In the genomic region with DNA sequence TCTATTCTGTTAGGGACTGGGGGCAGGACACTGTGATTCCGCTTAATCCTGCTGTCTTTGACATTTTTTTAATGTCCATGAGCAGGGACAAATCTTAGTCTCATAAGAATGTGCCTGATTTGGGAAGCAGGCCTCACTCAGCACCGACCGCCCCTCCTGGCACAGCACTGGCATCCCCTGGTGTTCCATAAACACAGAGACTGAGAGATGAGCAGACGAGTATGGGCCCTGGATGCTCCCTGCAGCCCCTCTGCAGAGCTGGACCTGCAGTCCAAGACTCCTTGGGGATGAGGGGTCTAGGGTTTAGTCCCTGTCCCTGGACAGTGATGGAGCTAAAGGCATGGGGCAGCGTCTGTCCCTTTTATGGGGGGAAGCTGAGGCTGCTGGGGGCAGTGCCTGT, we compare ENCODE assay signal across 21 cellular contexts.
"Had no signal": no experiment of that assay in that cellular context is flagged by ENCODE, and none has a peak within 500 bp of the region (broad histone marks: within the 10 kb centered on the region; RNA-seq: fewer than 3 reads in every experiment).

No MANE protein-coding gene starts in this region.

- H3K27me3 ChIP-seq: ascending aorta, breast epithelium, esophagus squamous epithelium, hepatocyte, upper lobe of left lung had no signal

- H3K36me3 ChIP-seq: ascending aorta, breast epithelium, esophagus squamous epithelium, thoracic aorta, upper lobe of left lung had no signal

- H3K4me3 Mint-ChIP-seq: activated B cell treated with CpG ODN at 0.5 μM for 24 hours; activated CD8-positive, alpha-beta T cell treated with anti-CD3 and anti-CD28 coated beads for 36 hours; activated naive CD4-positive, alpha-beta T cell treated with anti-CD3 and anti-CD28 coated beads for 36 hours; activated T-helper 17 cell treated with anti-CD3 and anti-CD28 coated beads, Interleukin-2, amount 50 U/mL, for 72 hours; nephron progenitor cell; stimulated activated naive CD8-positive, alpha-beta T cell treated with anti-CD3 and anti-CD28 coated beads, Interleukin-15, amount 100 ng/mL, for 72 hours had no signal

- DNase-seq: activated B cell treated with CpG ODN at 0.5 μM for 24 hours; activated CD4-positive, alpha-beta T cell treated with anti-CD3 and anti-CD28 coated beads for 4 hours; activated CD8-positive, alpha-beta T cell treated with anti-CD3 and anti-CD28 coated beads for 36 hours; activated naive CD4-positive, alpha-beta T cell treated with anti-CD3 and anti-CD28 coated beads for 36 hours; activated T-cell treated with anti-CD3 and anti-CD28 coated beads, Interleukin-2, amount 50 U/mL, for 1 hour; cerebellar nuclear complex; effector CD4-positive, alpha-beta T cell; esophagus squamous epithelium; left colon; nephron progenitor cell; occipital lobe; SK-N-SH; stimulated activated naive CD8-positive, alpha-beta T cell treated with anti-CD3 and anti-CD28 coated beads, Interleukin-15, amount 100 ng/mL, for 72 hours; T-helper 9 cell had no signal

- H3K9me3 Mint-ChIP-seq: activated B cell treated with CpG ODN at 0.5 μM for 24 hours; activated CD8-positive, alpha-beta T cell treated with anti-CD3 and anti-CD28 coated beads for 36 hours; activated naive CD4-positive, alpha-beta T cell treated with anti-CD3 and anti-CD28 coated beads for 36 hours; activated T-helper 17 cell treated with anti-CD3 and anti-CD28 coated beads, Interleukin-2, amount 50 U/mL, for 72 hours; nephron progenitor cell; stimulated activated naive CD8-positive, alpha-beta T cell treated with anti-CD3 and anti-CD28 coated beads, Interleukin-15, amount 100 ng/mL, for 72 hours had no signal

- H3K27ac Mint-ChIP-seq: activated B cell treated with CpG ODN at 0.5 μM for 24 hours; activated CD8-positive, alpha-beta T cell treated with anti-CD3 and anti-CD28 coated beads for 36 hours; activated naive CD4-positive, alpha-beta T cell treated with anti-CD3 and anti-CD28 coated beads for 36 hours; activated T-helper 17 cell treated with anti-CD3 and anti-CD28 coated beads, Interleukin-2, amount 50 U/mL, for 72 hours; nephron progenitor cell; stimulated activated naive CD8-positive, alpha-beta T cell treated with anti-CD3 and anti-CD28 coated beads, Interleukin-15, amount 100 ng/mL, for 72 hours had no signal

- H3K4me2 ChIP-seq: hepatocyte, SK-N-SH had no signal

- H3K4me1 ChIP-seq: breast epithelium, esophagus squamous epithelium, upper lobe of left lung had no signal

- ATAC-seq: activated CD8-positive, alpha-beta T cell treated with anti-CD3 and anti-CD28 coated beads for 36 hours; activated T-helper 17 cell treated with anti-CD3 and anti-CD28 coated beads, Interleukin-2, amount 50 U/mL, for 72 hours; left colon; stimulated activated naive CD8-positive, alpha-beta T cell treated with anti-CD3 and anti-CD28 coated beads, Interleukin-15, amount 100 ng/mL, for 72 hours had no signal

- H3K9ac ChIP-seq: SK-N-SH had no signal

- H3K27me3 Mint-ChIP-seq: activated B cell treated with CpG ODN at 0.5 μM for 24 hours; activated CD8-positive, alpha-beta T cell treated with anti-CD3 and anti-CD28 coated beads for 36 hours; activated T-helper 17 cell treated with anti-CD3 and anti-CD28 coated beads, Interleukin-2, amount 50 U/mL, for 72 hours; stimulated activated naive CD8-positive, alpha-beta T cell treated with anti-CD3 and anti-CD28 coated beads, Interleukin-15, amount 100 ng/mL, for 72 hours had no signal

- H3K4me3 ChIP-seq: breast epithelium, esophagus squamous epithelium, hepatocyte, skin epidermis, thoracic aorta, upper lobe of left lung had no signal

- H3K9me3 ChIP-seq: ascending aorta, breast epithelium, esophagus squamous epithelium, SK-N-SH, thoracic aorta, upper lobe of left lung had no signal

- H3K27ac ChIP-seq: breast epithelium, esophagus squamous epithelium, hepatocyte, skin epidermis, upper lobe of left lung had no signal
